ENCODE assay signal across 19 cellular contexts in the genomic region with DNA sequence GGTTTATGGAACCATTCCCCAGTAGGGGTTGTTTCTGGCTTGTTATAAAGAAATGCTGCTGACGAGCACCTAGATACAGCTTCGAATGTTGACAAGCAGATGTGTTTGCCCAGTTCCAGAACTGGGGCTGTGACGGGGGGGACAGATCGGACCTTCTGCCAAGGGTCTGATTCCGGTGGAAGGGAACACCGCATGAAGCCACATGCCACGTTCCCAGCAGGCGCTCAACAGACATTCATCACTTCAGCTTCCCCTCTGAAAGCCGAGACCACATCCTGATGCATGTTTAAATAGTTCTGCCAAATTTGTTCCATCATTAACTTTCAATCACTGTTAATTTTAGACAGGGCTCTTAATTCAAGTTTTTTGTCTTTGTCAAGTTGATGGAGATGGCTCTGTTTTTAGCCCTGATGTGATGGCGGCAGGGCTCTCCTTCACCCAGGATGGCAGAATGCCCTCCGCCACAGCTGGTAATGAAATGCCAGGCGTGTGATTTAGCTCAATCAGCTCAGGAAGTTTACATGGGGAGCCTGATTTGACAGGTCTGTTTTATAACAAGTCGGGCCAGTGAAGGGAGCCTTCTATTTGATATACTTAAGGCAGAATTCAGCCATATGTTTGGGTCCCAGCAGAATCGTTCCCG. TPM values are rescaled to one million over a fixed set of nuclear protein-coding genes. Genes with fewer than 3 reads are reported as not detected.
"Had no signal": no experiment of that assay in that cellular context is flagged by ENCODE, and none has a peak within 500 bp of the region (broad histone marks: within the 10 kb centered on the region; RNA-seq: fewer than 3 reads in every experiment).

No MANE protein-coding gene starts in this region.

- H3K4me3 Mint-ChIP-seq: activated CD4-positive, alpha-beta T cell treated with anti-CD3 and anti-CD28 coated beads, Interleukin-2, amount 10 ng/mL, durations not matched to agents 7 days and 5 days; activated naive CD4-positive, alpha-beta T cell treated with anti-CD3 and anti-CD28 coated beads, Interleukin-2, amount 10 ng/mL, durations not matched to agents 7 days and 5 days; nephron progenitor cell; T-helper 1 cell treated with Interleukin-12 subunit alpha and Interleukin-12 subunit beta and Interleukin-4 antibody, amounts not matched to agents 30 μg/mL and 1 μg/mL, for 36 hours had no signal

- DNase-seq: activated CD4-positive, alpha-beta T cell treated with anti-CD3 and anti-CD28 coated beads, Interleukin-2, amount 10 ng/mL, durations not matched to agents 7 days and 5 days; activated CD4-positive, CD25-positive, alpha-beta regulatory T cell; activated naive CD4-positive, alpha-beta T cell treated with anti-CD3 and anti-CD28 coated beads, Interleukin-2, amount 10 ng/mL, durations not matched to agents 7 days and 5 days; activated T-cell treated with anti-CD3 and anti-CD28 coated beads for 4 hours; body of pancreas; dermis blood vessel endothelial cell; left lung; mesendoderm; nephron progenitor cell; psoas muscle; sigmoid colon; stimulated activated naive CD4-positive, alpha-beta T cell; substantia nigra; trophoblast cell had no signal

- H3K27ac Mint-ChIP-seq: activated CD4-positive, alpha-beta T cell treated with anti-CD3 and anti-CD28 coated beads, Interleukin-2, amount 10 ng/mL, durations not matched to agents 7 days and 5 days; activated naive CD4-positive, alpha-beta T cell treated with anti-CD3 and anti-CD28 coated beads, Interleukin-2, amount 10 ng/mL, durations not matched to agents 7 days and 5 days; activated T-helper 2 cell treated with anti-CD3 and anti-CD28 coated beads, Interferon-gamma antibody, Interleukin-2, Interleukin-4, amounts not matched to agents 10 μg/mL and 5 μg/mL and 100 μg/mL, durations not matched to agents 14 hours and 24 hours and 36 hours; nephron progenitor cell; T-helper 1 cell treated with Interleukin-12 subunit alpha and Interleukin-12 subunit beta and Interleukin-4 antibody, amounts not matched to agents 30 μg/mL and 1 μg/mL, for 36 hours had no signal

- H3K27me3 ChIP-seq: body of pancreas, sigmoid colon had no signal

- H3K36me3 Mint-ChIP-seq: activated naive CD4-positive, alpha-beta T cell treated with anti-CD3 and anti-CD28 coated beads, Interleukin-2, amount 10 ng/mL, durations not matched to agents 7 days and 5 days had no signal

- H3K36me3 ChIP-seq: left lung, sigmoid colon had no signal

- H3K27ac ChIP-seq: body of pancreas, left lung, psoas muscle, sigmoid colon had no signal

- H3K4me1 Mint-ChIP-seq: activated CD4-positive, alpha-beta T cell treated with anti-CD3 and anti-CD28 coated beads, Interleukin-2, amount 10 ng/mL, durations not matched to agents 7 days and 5 days; activated naive CD4-positive, alpha-beta T cell treated with anti-CD3 and anti-CD28 coated beads, Interleukin-2, amount 10 ng/mL, durations not matched to agents 7 days and 5 days had no signal

- ATAC-seq: body of pancreas, left lung, psoas muscle had no signal

- H3K4me1 ChIP-seq: body of pancreas, left lung, psoas muscle had no signal

- H3K9me3 ChIP-seq: body of pancreas, left lung, psoas muscle, sigmoid colon had no signal

- H3K4me3 ChIP-seq: body of pancreas, left lung, psoas muscle, sigmoid colon had no signal

RNA-seq across cellular contexts. Expression of a gene that starts 57.4 kb away (rescaled TPM):
- total RNA-seq: activated CD4-positive, alpha-beta T cell treated with anti-CD3 and anti-CD28 coated beads, Interleukin-2, amount 10 ng/mL, durations not matched to agents 7 days and 5 days; activated CD8-positive, alpha-beta memory T cell treated with anti-CD3 and anti-CD28 coated beads for 36 hours; activated T-helper 2 cell treated with anti-CD3 and anti-CD28 coated beads, Interferon-gamma antibody, Interleukin-2, Interleukin-4, amounts not matched to agents 10 μg/mL and 5 μg/mL and 100 μg/mL, durations not matched to agents 14 hours and 24 hours and 36 hours; dermis blood vessel endothelial cell; epithelial cell of proximal tubule; osteoblast; psoas muscle; sigmoid colon had no signal
- polyA plus RNA-seq: psoas muscle had no signal
